In the genomic region with DNA sequence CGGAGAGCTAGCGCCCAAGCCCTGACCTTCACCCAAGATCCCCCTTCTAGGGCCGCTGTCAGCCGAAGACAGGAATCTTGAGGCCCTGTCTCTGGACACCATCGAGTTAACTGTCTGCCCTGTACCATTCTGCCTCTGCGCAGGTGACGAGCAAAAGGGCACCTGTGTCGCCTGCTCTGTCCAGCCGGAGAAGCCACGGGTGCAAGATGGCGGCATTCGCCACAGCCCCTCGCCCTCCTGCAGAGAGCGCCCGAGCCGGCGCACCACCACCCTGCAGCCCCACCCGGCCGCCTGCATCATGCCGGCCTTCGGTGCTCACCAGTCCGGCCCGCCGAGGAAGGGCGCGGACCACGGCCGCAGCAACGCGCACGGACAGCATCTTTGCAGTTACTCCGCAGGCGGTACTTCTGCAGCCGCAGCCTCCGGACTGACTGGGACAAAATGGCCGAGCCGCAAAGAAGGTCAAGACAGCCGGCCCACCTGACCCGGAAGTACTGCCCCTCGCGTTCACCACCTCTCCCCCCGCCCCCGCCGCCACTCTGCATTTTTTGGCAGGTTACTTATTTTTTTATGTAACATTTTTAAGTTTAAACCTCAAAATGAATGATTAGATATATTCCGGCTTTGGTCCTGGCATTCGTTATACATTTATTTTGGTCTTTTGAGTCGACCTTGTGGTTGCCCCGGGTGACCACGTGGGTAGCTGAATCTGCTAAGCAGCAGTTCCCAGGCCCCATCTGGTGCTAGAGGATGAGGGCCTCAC, we compare ENCODE assay signal across 8 cellular contexts. TPM values are rescaled to one million over a fixed set of nuclear protein-coding genes. Genes with fewer than 3 reads are reported as not detected.
A peak's percentile ranks its signal among the peaks of the same experiment; 100 is the strongest.
DNase-seq lines count a peak whose midpoint lies in the region; ATAC-seq, FAIRE-seq and TF ChIP-seq lines count a peak whose summit lies in the region.

A gene (minus strand): TSS at position 444 of the 763 bp plus-strand sequence. CDS start 65 bp downstream, at position 379.

- peak; percentile 94 for TF ChIP-seq POLR2A in GM12892 (IDR thresholded peaks at IDR 0.05; ENCODE audit: low read depth, low read length)

- DNase-seq in GM12892 (ENCODE audit: insufficient read length) (peak; percentile 74), NCI-H146 (lab: John Stamatoyannopoulos, UW) (peak; percentile 95), T-helper 2 cell (peak; percentile 67 to 92 (median 77)), anterior cingulate cortex (lab: John Stamatoyannopoulos, UW) (peak; percentile 41 to 96 (median 86)), hepatic stellate cell (ENCODE audit: low spot score) (peak; percentile 87), retina (peak; percentile 98), cortex of kidney (lab: John Stamatoyannopoulos, UW) (no peak)

- ATAC-seq in HG02763 (IDR thresholded peaks at IDR 0.05; ENCODE audit: unreplicated experiment) = peak; percentile 81

- peak; percentile 66 for FAIRE-seq in GM12892 (lab: Jason Lieb, UNC)

RNA-seq across cellular contexts. Expression of the gene that starts here (rescaled TPM):
- 415 TPM for polyA plus RNA-seq in GM12892 (2012; ENCODE audit: missing spikeins)
